21 cellular contexts compared by ENCODE assay signal in the genomic region with DNA sequence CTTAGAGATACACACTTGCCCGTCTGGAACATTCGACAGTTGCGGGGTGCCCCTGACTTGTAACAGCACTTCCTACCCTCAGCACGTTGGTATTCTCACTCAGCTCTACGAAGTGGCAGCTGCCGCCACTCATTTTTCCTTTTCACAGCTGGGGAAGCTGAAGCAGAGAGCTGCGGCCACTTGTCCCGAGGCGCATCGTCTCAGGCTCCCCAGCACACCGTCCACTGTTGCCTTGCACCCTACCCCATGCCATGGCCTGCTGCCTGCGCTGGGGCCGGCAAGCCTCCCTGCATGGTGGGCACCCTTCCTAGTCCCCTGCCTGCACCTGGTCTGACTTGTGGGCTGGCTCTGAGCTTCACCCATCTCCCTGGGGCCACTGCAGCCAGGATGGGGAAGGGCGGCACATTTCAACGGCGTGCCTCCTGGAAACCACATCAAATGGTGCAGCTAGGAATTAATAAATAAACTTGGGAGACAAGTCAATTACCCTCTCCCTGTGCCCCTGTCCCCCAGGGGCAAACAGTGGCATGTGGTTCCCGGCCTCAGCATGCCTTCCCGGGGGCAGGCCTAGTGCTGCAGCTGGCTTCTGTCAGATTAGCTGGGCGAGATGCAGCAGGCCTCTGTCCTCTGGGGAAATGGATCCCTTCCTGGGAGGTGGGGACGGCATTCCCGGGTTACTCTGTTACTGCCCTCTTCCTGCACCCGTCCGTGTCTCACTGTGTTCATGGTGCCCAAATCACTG.
DNase-seq lines count a peak whose midpoint lies in the region; ATAC-seq, FAIRE-seq and TF ChIP-seq lines count a peak whose summit lies in the region.
"Had no signal": no experiment of that assay in that cellular context is flagged by ENCODE, and none has a peak within 500 bp of the region (broad histone marks: within the 10 kb centered on the region; RNA-seq: fewer than 3 reads in every experiment).

No MANE protein-coding gene starts in this region.

- H3K27me3 Mint-ChIP-seq in activated naive CD4-positive, alpha-beta T cell treated with anti-CD3 and anti-CD28 coated beads, Interleukin-2, amount 10 ng/mL, durations not matched to agents 7 days and 5 days: peaks cover 4% of the 10 kb centered on the region
- no peaks in the 10 kb centered on the region for H3K27me3 Mint-ChIP-seq in nephron (ENCODE audit: low read depth)
- H3K27me3 Mint-ChIP-seq: naive B cell had no signal

- peaks cover 65% of the 10 kb centered on the region for H3K4me1 ChIP-seq in vagina
- H3K4me1 ChIP-seq: A549 had no signal

- no peaks in the 10 kb centered on the region for H3K36me3 Mint-ChIP-seq in activated naive CD4-positive, alpha-beta T cell treated with anti-CD3 and anti-CD28 coated beads, Interleukin-2, amount 10 ng/mL, durations not matched to agents 7 days and 5 days
- no peaks in the 10 kb centered on the region for H3K36me3 Mint-ChIP-seq in nephron (ENCODE audit: low read depth)
- H3K36me3 Mint-ChIP-seq: CD4-positive, CD25-positive, alpha-beta regulatory T cell had no signal

- FAIRE-seq in bronchial epithelial cell (lab: Jason Lieb, UNC): no peak
- FAIRE-seq: A549, GM18507 had no signal

- DNase-seq in activated naive CD4-positive, alpha-beta T cell treated with anti-CD3 and anti-CD28 coated beads, Interleukin-2, amount 10 ng/mL, durations not matched to agents 7 days and 5 days: peak; percentile 11
- DNase-seq in activated naive CD4-positive, alpha-beta T cell treated with anti-CD3 and anti-CD28 coated beads, Interleukin-2, amount 50 U/mL, for 16 hours: no peak
- peak; percentile 59 for DNase-seq in bronchial epithelial cell (ENCODE audit: low read depth)
- DNase-seq in vagina (ENCODE audit: extremely low spot score in 2 of 2): no peak
- DNase-seq in MG63: no peak
- DNase-seq in NCI-H345 treated with DMSO at 0.1 percent for 48 hours (lab: John Stamatoyannopoulos, UW; ENCODE audit: unreplicated experiment): no peak
- DNase-seq: CD4-positive, CD25-positive, alpha-beta regulatory T cell; DMS53; GM23248; lower lobe of right lung; naive B cell; NCI-H524; SHP77 treated with DMSO at 0.1 percent for 48 hours had no signal

- no peaks in the 10 kb centered on the region for H3K9me3 ChIP-seq in vagina
- H3K9me3 ChIP-seq in MG63: no peaks in the 10 kb centered on the region

- TF ChIP-seq CTCF in bronchial epithelial cell (IDR thresholded peaks at IDR 0.05; ENCODE audit: insufficient read depth, low read length, severe bottlenecking) (no peak), nephron (IDR thresholded peaks at IDR 0.05; ENCODE audit: unreplicated experiment in 3 of 3) (no peak), vagina (IDR thresholded peaks at IDR 0.05) (no peak)

- no peak overlapping the region for H3K4me3 Mint-ChIP-seq in activated naive CD4-positive, alpha-beta T cell treated with anti-CD3 and anti-CD28 coated beads, Interleukin-2, amount 10 ng/mL, durations not matched to agents 7 days and 5 days
- H3K4me3 Mint-ChIP-seq in nephron: no peak overlapping the region
- H3K4me3 Mint-ChIP-seq: CD4-positive, CD25-positive, alpha-beta regulatory T cell; naive B cell; T-helper 2 cell treated with Interferon-gamma antibody and Interleukin-4, amounts not matched to agents 5 μg/mL and 100 μg/mL, for 36 hours had no signal

- no peaks in the 10 kb centered on the region for H3K4me1 Mint-ChIP-seq in activated naive CD4-positive, alpha-beta T cell treated with anti-CD3 and anti-CD28 coated beads, Interleukin-2, amount 10 ng/mL, durations not matched to agents 7 days and 5 days
- peaks cover 47% of the 10 kb centered on the region for H3K4me1 Mint-ChIP-seq in nephron
- H3K4me1 Mint-ChIP-seq: CD4-positive, CD25-positive, alpha-beta regulatory T cell had no signal

- ATAC-seq in GM21515 (IDR thresholded peaks at IDR 0.05; ENCODE audit: unreplicated experiment): no peak
- ATAC-seq: A549; activated CD4-positive, CD25-positive, alpha-beta regulatory T cell treated with anti-CD3 and anti-CD28 coated beads, Interleukin-2, amount 50 U/mL, for 24 hours; lower lobe of right lung had no signal

- H3K9me3 Mint-ChIP-seq in activated naive CD4-positive, alpha-beta T cell treated with anti-CD3 and anti-CD28 coated beads, Interleukin-2, amount 10 ng/mL, durations not matched to agents 7 days and 5 days: peaks cover 2% of the 10 kb centered on the region
- peaks cover 4% of the 10 kb centered on the region for H3K9me3 Mint-ChIP-seq in nephron

- H3K27ac Mint-ChIP-seq in activated naive CD4-positive, alpha-beta T cell treated with anti-CD3 and anti-CD28 coated beads, Interleukin-2, amount 10 ng/mL, durations not matched to agents 7 days and 5 days: no peak overlapping the region
- H3K27ac Mint-ChIP-seq in nephron: peak overlapping the region; percentile 67 to 77 (median 74)
- H3K27ac Mint-ChIP-seq: CD4-positive, CD25-positive, alpha-beta regulatory T cell; T-helper 2 cell treated with Interferon-gamma antibody and Interleukin-4, amounts not matched to agents 5 μg/mL and 100 μg/mL, for 36 hours had no signal

- H3K4me3 ChIP-seq in bronchial epithelial cell (ENCODE audit: low read depth, low read length) (no peak overlapping the region), vagina (no peak overlapping the region), MG63 (no peak overlapping the region)
- H3K4me3 ChIP-seq: A549, cardiac muscle cell, esophagus muscularis mucosa, GM23248, lower lobe of right lung had no signal

- H3K27me3 ChIP-seq in bronchial epithelial cell (ENCODE audit: control insufficient read depth, insufficient read depth, low read length) (no peaks in the 10 kb centered on the region), vagina (no peaks in the 10 kb centered on the region), MG63 (no peaks in the 10 kb centered on the region)
- H3K27me3 ChIP-seq: cardiac muscle cell, esophagus muscularis mucosa had no signal

- peak overlapping the region; percentile 86 for H3K27ac ChIP-seq in vagina
- H3K27ac ChIP-seq: A549, cardiac muscle cell, esophagus muscularis mucosa, GM23248, lower lobe of right lung had no signal

- no peak for TF ChIP-seq POLR2A in vagina (IDR thresholded peaks at IDR 0.05)

- CTCF ChIA-PET in activated naive CD4-positive, alpha-beta T cell treated with anti-CD3 and anti-CD28 coated beads, Interleukin-2, amount 10 ng/mL, durations not matched to agents 7 days and 5 days (lab: Charles Lee): interaction anchor here (1.1 to 2.0 kb wide), 3 partner anchors 28 to 628 kb away, joined by 3 to 5 read pairs (median 3); no protein-coding TSS in a partner anchor

- intact Hi-C loops in vagina (cut with DNase I): loop anchor here (5.0 kb wide), 1 partner anchor 80 kb away; no protein-coding TSS in a partner anchor

- no peaks in the 10 kb centered on the region for H3K36me3 ChIP-seq in bronchial epithelial cell (ENCODE audit: control insufficient read depth, insufficient read depth, low read length)
- no peaks in the 10 kb centered on the region for H3K36me3 ChIP-seq in vagina
- H3K36me3 ChIP-seq in MG63: no peaks in the 10 kb centered on the region
- H3K36me3 ChIP-seq: cardiac muscle cell, esophagus muscularis mucosa, lower lobe of right lung had no signal

Comparison
In these comparisons a context has a peak if more than half of its experiments do, and no peak if none do; other contexts are left out.
1. DNase-seq: peak in activated naive CD4-positive, alpha-beta T cell treated with anti-CD3 and anti-CD28 coated beads, Interleukin-2, amount 10 ng/mL, durations not matched to agents 7 days and 5 days (single experiment) and bronchial epithelial cell (single experiment); none in activated naive CD4-positive, alpha-beta T cell treated with anti-CD3 and anti-CD28 coated beads, Interleukin-2, amount 50 U/mL, for 16 hours (single experiment), vagina (0 of 2), MG63 (single experiment) and NCI-H345 treated with DMSO at 0.1 percent for 48 hours (single experiment).